18 cellular contexts compared by ENCODE assay signal in the genomic region with DNA sequence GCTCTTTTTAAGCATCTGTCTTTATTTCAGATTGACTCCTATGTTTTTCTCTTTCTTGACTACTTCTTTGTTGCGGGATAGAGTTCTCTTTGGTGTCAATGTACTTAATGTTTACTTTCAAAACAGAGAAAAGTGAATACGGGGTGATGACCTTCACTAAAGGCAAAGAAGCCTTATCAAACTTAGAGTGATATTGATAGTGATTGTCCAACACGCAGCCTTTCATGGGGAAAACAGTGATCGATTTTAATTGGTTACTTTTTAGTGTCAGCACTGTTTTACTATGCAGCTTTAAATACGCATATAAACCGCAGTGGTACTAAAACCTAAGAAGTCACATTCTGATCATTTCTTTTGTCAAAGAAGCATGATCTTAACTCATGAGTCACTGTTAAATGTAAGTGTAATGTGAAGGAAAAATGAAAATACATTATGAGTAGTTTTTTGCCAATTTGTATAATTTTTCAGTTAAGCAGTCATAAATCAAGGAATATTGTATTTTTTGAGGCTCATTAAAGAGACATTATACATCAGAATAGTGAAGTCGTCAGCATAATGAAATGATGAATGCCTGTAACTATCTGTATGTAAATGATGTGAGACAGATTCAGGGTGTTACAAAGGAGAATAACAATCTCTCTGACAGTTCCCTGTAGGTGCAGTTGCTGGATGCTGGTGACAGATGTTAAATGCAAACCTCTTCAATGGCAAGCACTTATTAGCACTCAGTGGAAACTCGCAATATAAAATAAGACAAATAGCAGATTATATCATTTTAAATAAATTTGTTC.
DNase-seq lines count a peak whose midpoint lies in the region; TF ChIP-seq lines count a peak whose summit lies in the region.
"Had no signal": no experiment of that assay in that cellular context is flagged by ENCODE, and none has a peak within 500 bp of the region (broad histone marks: within the 10 kb centered on the region; RNA-seq: fewer than 3 reads in every experiment).

No MANE protein-coding gene starts in this region.

- CTCF ChIA-PET in PC-9 (lab: Charles Lee) (no interaction called here), SK-N-SH (lab: Yijun Ruan, JAX) (no interaction called here)

- H3K4me2 ChIP-seq in OCI-LY1 (ENCODE audit: low read length) = peak overlapping the region; percentile 23; the same call in 1 of the 2 replicates
- no peak overlapping the region for H3K4me2 ChIP-seq in PC-9
- no peak overlapping the region for H3K4me2 ChIP-seq in GM23248 (ENCODE audit: unreplicated experiment)
- no peak overlapping the region for H3K4me2 ChIP-seq in SK-N-SH

- H3K4me1 ChIP-seq in OCI-LY1 (ENCODE audit: insufficient read depth, low read length, severe bottlenecking) = peaks cover 41% of the 10 kb centered on the region
- H3K4me1 ChIP-seq in PC-9 (replicated peaks; ENCODE audit: insufficient read depth) = no peaks in the 10 kb centered on the region
- no peaks in the 10 kb centered on the region for H3K4me1 ChIP-seq in GM23248 (ENCODE audit: insufficient read depth)
- H3K4me1 ChIP-seq in SK-N-SH (ENCODE audit: control insufficient read depth in 1 of 2, insufficient read depth in 2 of 2, low read depth in 1 of 2, low read length in 1 of 2) = no peaks in the 10 kb centered on the region
- H3K4me1 ChIP-seq: Caco-2, Peyer's patch, SJSA1 had no signal

- H3K27ac Mint-ChIP-seq in osteocyte (ENCODE audit: unreplicated experiment) = peak overlapping the region; percentile 70
- H3K27ac Mint-ChIP-seq: CD4-positive, alpha-beta T cell had no signal

- H3K9me3 ChIP-seq in OCI-LY1 (ENCODE audit: low read length) (no peaks in the 10 kb centered on the region), PC-9 (ENCODE audit: insufficient read depth, low read depth) (no peaks in the 10 kb centered on the region), GM23248 (ENCODE audit: low read depth) (no peaks in the 10 kb centered on the region), SK-N-SH (0 out of 2 replicates have a peak, but pooled peaks cover 4% of the 10 kb centered on the region)
- H3K9me3 ChIP-seq: Caco-2, Peyer's patch, SJSA1 had no signal

- BruUV-seq in PC-9 (replicated peaks; lab: Mats Ljungman, UMichigan) = no TSS peak

- no peak for TF ChIP-seq RAD21 in SK-N-SH (IDR thresholded peaks at IDR 0.05; ENCODE audit: low read length)

- in situ Hi-C loops in GM23248 (cut with MboI) = no loop called here

- H3K27me3 Mint-ChIP-seq in osteocyte (ENCODE audit: unreplicated experiment) = no peaks in the 10 kb centered on the region
- H3K27me3 Mint-ChIP-seq: CD4-positive, alpha-beta T cell had no signal

- H3K9me2 ChIP-seq in OCI-LY1 (ENCODE audit: low read depth, low read length) (no peaks in the 10 kb centered on the region), PC-9 (ENCODE audit: insufficient read depth) (no peaks in the 10 kb centered on the region), GM23248 (ENCODE audit: insufficient read depth) (no peaks in the 10 kb centered on the region), SK-N-SH (no peaks in the 10 kb centered on the region)

- DNase-seq in ELR (ENCODE audit: low read depth) (peak; percentile 27), glomerular visceral epithelial cell (ENCODE audit: extremely low spot score) (peak; percentile 6), osteocyte (ENCODE audit: extremely low spot score, unreplicated experiment) (no peak), PC-9 (no peak), activated T-cell treated with anti-CD3 and anti-CD28 coated beads for 4 hours (no peak), GM23248 (no peak), SK-N-SH (no peak)
- DNase-seq: Caco-2; CD4-positive, alpha-beta T cell; DMS153; GF-D8; HCEC 1CT; NCI-H1092 treated with DMSO at 0.1 percent for 48 hours; NCI-H1694 treated with DMSO at 0.1 percent for 48 hours; NCI-H510A; Peyer's patch had no signal

- POLR2A ChIA-PET in PC-9 (lab: Charles Lee; ENCODE audit: unreplicated experiment) = interaction anchor here (0.6 kb wide), 1 partner anchor 201 kb away, joined by 4 read pairs; no protein-coding TSS in a partner anchor
- POLR2A ChIA-PET in SK-N-SH (lab: Yijun Ruan, JAX) = no interaction called here

- peaks cover 4% of the 10 kb centered on the region for H3K9me3 Mint-ChIP-seq in osteocyte (ENCODE audit: unreplicated experiment)
- H3K9me3 Mint-ChIP-seq: CD4-positive, alpha-beta T cell had no signal

- no peaks in the 10 kb centered on the region for H3K36me3 ChIP-seq in OCI-LY1 (ENCODE audit: insufficient read depth, low read length)
- H3K36me3 ChIP-seq in PC-9 (ENCODE audit: low read depth) = no peaks in the 10 kb centered on the region
- no peaks in the 10 kb centered on the region for H3K36me3 ChIP-seq in GM23248 (ENCODE audit: low read depth)
- H3K36me3 ChIP-seq in SK-N-SH (replicated peaks in 1 of 2; ENCODE audit: control insufficient read depth in 1 of 2, insufficient read depth in 2 of 2, low read length in 1 of 2) = no peaks in the 10 kb centered on the region
- H3K36me3 ChIP-seq: Peyer's patch, SJSA1 had no signal

- H3K4me3 Mint-ChIP-seq in osteocyte (ENCODE audit: unreplicated experiment) = peak overlapping the region; percentile 17
- H3K4me3 Mint-ChIP-seq: CD4-positive, alpha-beta T cell had no signal

- no peak overlapping the region for H2AFZ ChIP-seq in OCI-LY1 (ENCODE audit: low read length)
- H2AFZ ChIP-seq in PC-9 = no peak overlapping the region
- H2AFZ ChIP-seq in GM23248 = no peak overlapping the region
- no peak overlapping the region for H2AFZ ChIP-seq in SK-N-SH (ENCODE audit: low read depth)

- H3K4me3 ChIP-seq in OCI-LY1 (ENCODE audit: low read depth, low read length, poor library complexity, severe bottlenecking) (no peak overlapping the region), PC-9 (no peak overlapping the region), GM23248 (no peak overlapping the region), SK-N-SH (ENCODE audit: low read depth in 2 of 2, low read length in 1 of 2) (no peak overlapping the region)
- H3K4me3 ChIP-seq: Peyer's patch, SJSA1 had no signal

- no peaks in the 10 kb centered on the region for H3K79me2 ChIP-seq in OCI-LY1 (ENCODE audit: insufficient read depth, low read length)
- H3K79me2 ChIP-seq in PC-9 (ENCODE audit: low read depth) = no peaks in the 10 kb centered on the region
- H3K79me2 ChIP-seq in GM23248 (ENCODE audit: insufficient read depth) = no peaks in the 10 kb centered on the region
- no peaks in the 10 kb centered on the region for H3K79me2 ChIP-seq in SK-N-SH (ENCODE audit: insufficient read depth)

- peaks cover 2% of the 10 kb centered on the region for H3K36me3 Mint-ChIP-seq in osteocyte (ENCODE audit: unreplicated experiment)

- H3K9ac ChIP-seq in OCI-LY1 (ENCODE audit: low read length) (no peak overlapping the region), GM23248 (no peak overlapping the region), SK-N-SH (no peak overlapping the region)

- H3F3A ChIP-seq in OCI-LY1 (ENCODE audit: insufficient read depth, low read length) = no peaks in the 10 kb centered on the region
- H3F3A ChIP-seq in PC-9 (ENCODE audit: insufficient read depth, low read depth) = no peaks in the 10 kb centered on the region
- H3F3A ChIP-seq in GM23248 (ENCODE audit: insufficient read depth) = no peaks in the 10 kb centered on the region
- no peaks in the 10 kb centered on the region for H3F3A ChIP-seq in SK-N-SH (replicated peaks; ENCODE audit: insufficient read depth)

- no peaks in the 10 kb centered on the region for H3K27me3 ChIP-seq in OCI-LY1 (ENCODE audit: insufficient read depth, low read length)
- H3K27me3 ChIP-seq in PC-9 (ENCODE audit: insufficient read depth, low read depth) = no peaks in the 10 kb centered on the region
- H3K27me3 ChIP-seq in GM23248 (replicated peaks; ENCODE audit: insufficient read depth) = no peaks in the 10 kb centered on the region
- no peaks in the 10 kb centered on the region for H3K27me3 ChIP-seq in SK-N-SH (ENCODE audit: insufficient read depth)
- H3K27me3 ChIP-seq: Peyer's patch, SJSA1 had no signal

- intact Hi-C loops in PC-9 (cut with micrococcal nuclease; ENCODE audit: unreplicated experiment) = no loop called here

- peaks cover 21% of the 10 kb centered on the region for H3K4me1 Mint-ChIP-seq in osteocyte (ENCODE audit: unreplicated experiment)

- TF ChIP-seq CTCF in OCI-LY1 (IDR thresholded peaks at IDR 0.05; ENCODE audit: low read length) (no peak), osteocyte (IDR thresholded peaks at IDR 0.05) (no peak), PC-9 (conservative IDR thresholded peaks at IDR 0.05) (no peak), SK-N-SH (IDR thresholded peaks at IDR 0.05) (no peak)

- WGBS in GM23248 (ENCODE audit: low coverage in 1 of 2, low lambda C conversion rate in 2 of 2, missing lambda C conversion rate in 2 of 2), 2 experiments = 31 to 33% methylated on average over 8 of the region's 8 CpGs
- 12% methylated on average over 8 of the region's 8 CpGs for WGBS in SK-N-SH (ENCODE audit: low lambda C conversion rate)

- H3K27ac ChIP-seq in OCI-LY1 (ENCODE audit: low read depth, low read length, poor library complexity, severe bottlenecking) (peak overlapping the region; percentile 39), PC-9 (no peak overlapping the region), GM23248 (no peak overlapping the region), SK-N-SH (ENCODE audit: low read depth in 2 of 2, low read length in 1 of 2) (no peak overlapping the region)
- H3K27ac ChIP-seq: Peyer's patch, SJSA1 had no signal

- no peak for TF ChIP-seq EP300 in SK-N-SH (IDR thresholded peaks at IDR 0.05; ENCODE audit: borderline replicate concordance in 1 of 2, low read depth in 1 of 2, low read length in 1 of 2)

- H4K20me1 ChIP-seq in OCI-LY1 (ENCODE audit: insufficient read depth, low read length) (no peaks in the 10 kb centered on the region), PC-9 (ENCODE audit: insufficient read depth) (no peaks in the 10 kb centered on the region), GM23248 (ENCODE audit: insufficient read depth) (no peaks in the 10 kb centered on the region), SK-N-SH (ENCODE audit: insufficient read depth) (no peaks in the 10 kb centered on the region)

TF ChIP-seq in SK-N-SH, 30 proteins besides CTCF, POLR2A, EP300 and RAD21:
- no peak for TF ChIP-seq SMC3 (IDR thresholded peaks at IDR 0.05; ENCODE audit: low read depth, low read length)
- no peak for TF ChIP-seq CHD2 (IDR thresholded peaks at IDR 0.05; ENCODE audit: low read length, partially characterized antibody)
- no peak for TF ChIP-seq MEF2A (IDR thresholded peaks at IDR 0.05; ENCODE audit: borderline replicate concordance, low read depth)
- TF ChIP-seq NRF1 (IDR thresholded peaks at IDR 0.05; ENCODE audit: low read depth, low read length) = no peak
- TF ChIP-seq FOXM1 (IDR thresholded peaks at IDR 0.05; ENCODE audit: low read depth) = no peak

Comparison
In these comparisons a context has a peak if more than half of its experiments do, and no peak if none do; other contexts are left out.
1. DNase-seq: peak in ELR (single experiment) and glomerular visceral epithelial cell (single experiment); none in osteocyte (single experiment), PC-9 (0 of 2), activated T-cell treated with anti-CD3 and anti-CD28 coated beads for 4 hours (single experiment), GM23248 (single experiment) and SK-N-SH (single experiment).